In genomic region chr1:247079141-247079874, GRCh38 we compare ENCODE assay signal across 1 cellular context.
TF ChIP-seq lines count a peak whose summit lies in the region.

No MANE protein-coding gene starts in this region.

TF ChIP-seq in GM12878, 131 proteins besides CTCF, POLR2A, EP300 and RAD21:
- TF ChIP-seq SRF (IDR thresholded peaks at IDR 0.05; ENCODE audit: low read depth in 2 of 2, low read length in 2 of 2) (no peak), EED (IDR thresholded peaks at IDR 0.05; ENCODE audit: low read depth) (0 out of 2 replicates have a peak, but pooled peaks have one; percentile 13), PKNOX1 (IDR thresholded peaks at IDR 0.05) (no peak), ZBTB33 (IDR thresholded peaks at IDR 0.05) (no peak), MYC (IDR thresholded peaks at IDR 0.05; ENCODE audit: insufficient read depth, insufficient read length, insufficient replicate concordance, low read length, severe bottlenecking) (no peak), ASH2L (IDR thresholded peaks at IDR 0.05; ENCODE audit: borderline replicate concordance, low read depth) (no peak), MYB (IDR thresholded peaks at IDR 0.05; ENCODE audit: borderline replicate concordance, low read depth, low read length) (no peak)
